In the genomic region with DNA sequence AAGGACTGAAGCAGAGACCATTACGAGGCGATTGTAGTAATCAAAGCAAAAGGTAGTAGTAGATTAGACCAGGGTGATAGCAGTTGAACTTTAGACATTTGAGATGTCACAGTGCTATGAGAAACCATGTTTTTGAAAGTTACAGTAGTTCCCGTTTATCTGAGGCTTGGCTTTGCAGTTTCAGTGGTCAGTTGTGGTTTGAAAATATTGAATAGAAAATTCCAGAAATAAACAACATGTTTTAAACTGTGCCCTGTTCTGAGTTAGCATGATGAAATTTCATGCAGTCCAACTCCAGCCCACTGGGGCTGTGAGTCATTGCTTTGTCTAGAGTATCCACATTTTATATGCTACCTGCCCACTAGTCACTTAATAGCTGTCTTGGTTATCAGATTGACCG, we compare ENCODE assay signal across 10 cellular contexts. TPM values are rescaled to one million over a fixed set of nuclear protein-coding genes. Genes with fewer than 3 reads are reported as not detected.
A peak's percentile ranks its signal among the peaks of the same experiment; 100 is the strongest.
DNase-seq lines count a peak whose midpoint lies in the region; ATAC-seq and TF ChIP-seq lines count a peak whose summit lies in the region.
"Had no signal": no experiment of that assay in that cellular context is flagged by ENCODE, and none has a peak within 500 bp of the region (broad histone marks: within the 10 kb centered on the region; RNA-seq: fewer than 3 reads in every experiment).

No MANE protein-coding gene starts in this region.

- no peak overlapping the region for H3K4me2 ChIP-seq in DND-41 (ENCODE audit: insufficient read depth, low read length)

- H3K4me1 ChIP-seq in DND-41 (ENCODE audit: insufficient read depth, low read length): no peaks in the 10 kb centered on the region

- H3K4me3 ChIP-seq in DND-41 (ENCODE audit: low read depth in 1 of 2, low read length in 2 of 2): no peak overlapping the region

- DNase-seq in DND-41: no peak
- DNase-seq in M059J (ENCODE audit: low read depth): peak; percentile 78
- DNase-seq in chondrocyte (ENCODE audit: low spot score): no peak
- DNase-seq in nephron progenitor cell: no peak
- no peak for DNase-seq in SHP77 treated with DMSO at 0.1 percent for 48 hours (lab: John Stamatoyannopoulos, UW)
- DNase-seq in effector CD8-positive, alpha-beta T cell (lab: John Stamatoyannopoulos, UW): no peak
- DNase-seq in NCI-H128 (lab: John Stamatoyannopoulos, UW; ENCODE audit: unreplicated experiment): no peak
- DNase-seq in NCI-H510A treated with DMSO at 0.1 percent for 48 hours (lab: John Stamatoyannopoulos, UW): no peak
- DNase-seq: activated CD4-positive, alpha-beta T cell treated with anti-CD3 and anti-CD28 coated beads, Interleukin-2, amount 50 U/mL, for 1 hour had no signal

- no peak overlapping the region for H3K9ac ChIP-seq in DND-41 (ENCODE audit: low read depth, low read length)

- H3K9me3 Mint-ChIP-seq in chondrocyte (ENCODE audit: low read depth) (no peaks in the 10 kb centered on the region), nephron progenitor cell (no peaks in the 10 kb centered on the region)
- H3K9me3 Mint-ChIP-seq: mesothelial cell of epicardium had no signal

- H3K9me3 ChIP-seq in DND-41 (ENCODE audit: insufficient read depth, low read length, severe bottlenecking): no peaks in the 10 kb centered on the region

- H3K4me3 Mint-ChIP-seq in chondrocyte (ENCODE audit: unreplicated experiment): no peak overlapping the region
- no peak overlapping the region for H3K4me3 Mint-ChIP-seq in nephron progenitor cell
- H3K4me3 Mint-ChIP-seq: mesothelial cell of epicardium had no signal

- no peaks in the 10 kb centered on the region for H4K20me1 ChIP-seq in DND-41 (ENCODE audit: insufficient read depth, low read length)

- ATAC-seq in DND-41 (ENCODE audit: insufficient read depth, low read depth): no peak; the same call in 2 of the 3 replicates

- H3K4me1 Mint-ChIP-seq in chondrocyte (ENCODE audit: low read depth) (peaks cover 37% of the 10 kb centered on the region), nephron progenitor cell (peaks cover 10% of the 10 kb centered on the region)

- peaks cover 85% of the 10 kb centered on the region for H3K36me3 ChIP-seq in DND-41 (ENCODE audit: insufficient read depth, low read length)

- TF ChIP-seq CTCF in DND-41 (IDR thresholded peaks at IDR 0.05; ENCODE audit: borderline replicate concordance, extremely low read depth, low read length, poor library complexity, severe bottlenecking) (no peak), chondrocyte (IDR thresholded peaks at IDR 0.05) (no peak), nephron progenitor cell (IDR thresholded peaks at IDR 0.05) (no peak)

- H3K27me3 Mint-ChIP-seq in chondrocyte (ENCODE audit: low read depth): no peaks in the 10 kb centered on the region
- H3K27me3 Mint-ChIP-seq in nephron progenitor cell (ENCODE audit: low read depth, poor library complexity): no peaks in the 10 kb centered on the region

- H2AFZ ChIP-seq in DND-41 (ENCODE audit: low read depth, low read length): no peak overlapping the region

- H3K27me3 ChIP-seq in DND-41 (ENCODE audit: insufficient read depth, low read length, poor library complexity): no peaks in the 10 kb centered on the region

- peaks cover 10% of the 10 kb centered on the region for H3K79me2 ChIP-seq in DND-41 (ENCODE audit: insufficient read depth, low read length)

- peak overlapping the region; percentile 81 for H3K27ac Mint-ChIP-seq in chondrocyte (ENCODE audit: unreplicated experiment)
- peak overlapping the region; percentile 37 for H3K27ac Mint-ChIP-seq in nephron progenitor cell
- H3K27ac Mint-ChIP-seq: mesothelial cell of epicardium had no signal

- H3K36me3 Mint-ChIP-seq in chondrocyte (ENCODE audit: low read depth): peaks cover 25% of the 10 kb centered on the region
- H3K36me3 Mint-ChIP-seq in nephron progenitor cell (ENCODE audit: low read depth): peaks cover 74% of the 10 kb centered on the region

- H3K27ac ChIP-seq in DND-41 (ENCODE audit: low read length): 0 out of 2 replicates have a peak overlapping the region, but pooled peaks have one; percentile 21

RNA-seq across cellular contexts. Expression of a gene that starts 47.5 kb away (rescaled TPM):
- 43.5 and 44.7 TPM in 2 replicates for total RNA-seq in M059J (2014; rRNA removed; shearing (Covaris generic))
- total RNA-seq in chondrocyte: 79.8 to 121 TPM (median 83.4 TPM) in 3 replicates
